Comparison of ENCODE assay signal across 16 cellular contexts in the genomic region with DNA sequence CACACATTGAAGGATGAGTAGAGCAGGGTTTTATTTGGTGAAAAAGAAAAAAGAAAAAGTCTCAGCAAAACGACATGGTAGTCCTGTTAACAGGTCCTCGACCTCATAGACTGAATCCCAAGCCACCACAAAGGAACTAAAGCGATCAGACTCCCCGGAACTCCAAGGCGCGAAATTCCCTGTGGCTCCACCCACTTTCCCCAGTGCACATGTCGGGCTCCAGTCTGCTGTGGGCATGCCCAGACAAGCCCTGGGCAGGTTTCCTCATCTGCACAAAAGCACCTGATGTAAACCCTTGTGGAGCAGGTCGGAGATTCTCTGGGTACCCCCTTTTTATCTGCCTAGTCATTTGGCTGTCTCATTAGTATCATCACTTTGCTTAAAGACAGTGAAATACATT.
DNase-seq lines count a peak whose midpoint lies in the region; ATAC-seq and TF ChIP-seq lines count a peak whose summit lies in the region.
"Had no signal": no experiment of that assay in that cellular context is flagged by ENCODE, and none has a peak within 500 bp of the region (broad histone marks: within the 10 kb centered on the region; RNA-seq: fewer than 3 reads in every experiment).

No MANE protein-coding gene starts in this region.

- H4K20me1 ChIP-seq in GM23248 (ENCODE audit: insufficient read depth) (no peaks in the 10 kb centered on the region), HCT116 (ENCODE audit: insufficient read depth) (no peaks in the 10 kb centered on the region)

- H3K4me1 ChIP-seq in GM23248 (ENCODE audit: insufficient read depth) (no peaks in the 10 kb centered on the region), HCT116 (ENCODE audit: control insufficient read depth in 1 of 2, insufficient read depth in 2 of 2, low read length in 2 of 2) (0 out of 4 replicates have a peak, but pooled peaks cover 0 to 3% of the 10 kb centered on the region in 2 experiments)
- H3K4me1 ChIP-seq: BE2C, HAP-1, Peyer's patch had no signal

- H3K36me3 ChIP-seq in GM23248 (ENCODE audit: low read depth): no peaks in the 10 kb centered on the region
- H3K36me3 ChIP-seq in HCT116 (ENCODE audit: control insufficient read depth in 1 of 2, insufficient read depth in 2 of 2, low read length in 2 of 2): no peaks in the 10 kb centered on the region
- H3K36me3 ChIP-seq: BE2C, HAP-1, Peyer's patch had no signal

- no peaks in the 10 kb centered on the region for H3K9me3 ChIP-seq in GM23248 (ENCODE audit: low read depth)
- no peaks in the 10 kb centered on the region for H3K9me3 ChIP-seq in HCT116 (ENCODE audit: control insufficient read depth in 1 of 2, insufficient read depth in 1 of 2, low read depth in 1 of 2, low read length in 2 of 2)
- H3K9me3 ChIP-seq: BE2C, HAP-1, Peyer's patch had no signal

- no peak for DNase-seq in GM23248
- no peak for DNase-seq in HCT116 (ENCODE audit: low read depth, low spot score)
- peak; percentile 23 for DNase-seq in WTC11 (ENCODE audit: low spot score)
- DNase-seq in nephron progenitor cell: peak; percentile 4
- DNase-seq in COLO829 (ENCODE audit: low spot score): no peak
- no peak for DNase-seq in chondrocyte (ENCODE audit: low spot score)
- DNase-seq: BE2C; CD8-positive, alpha-beta T cell; NCI-H1436 treated with DMSO at 0.1 percent for 48 hours; NCI-H2081 treated with DMSO at 0.1 percent for 48 hours; NCI-H446; NCI-H82; Peyer's patch; SHP77 had no signal

- CTCF ChIA-PET in HCT116 (lab: Charles Lee): no interaction called here
- CTCF ChIA-PET in WTC11 (lab: Charles Lee): no interaction called here

- H2AFZ ChIP-seq in GM23248 (peak overlapping the region; percentile 11; the same call in 1 of the 2 replicates), HCT116 (ENCODE audit: low read depth, low read length, poor library complexity, severe bottlenecking) (peak overlapping the region; percentile 6)

- H3K36me3 Mint-ChIP-seq in WTC11: peaks cover 23% of the 10 kb centered on the region
- H3K36me3 Mint-ChIP-seq in nephron progenitor cell (ENCODE audit: low read depth): peaks cover 23% of the 10 kb centered on the region
- H3K36me3 Mint-ChIP-seq in chondrocyte (ENCODE audit: low read depth): no peaks in the 10 kb centered on the region
- H3K36me3 Mint-ChIP-seq: CD8-positive, alpha-beta T cell had no signal

- H3K27me3 Mint-ChIP-seq in WTC11 (ENCODE audit: low read depth) (no peaks in the 10 kb centered on the region), nephron progenitor cell (ENCODE audit: low read depth, poor library complexity) (peaks cover 5% of the 10 kb centered on the region), chondrocyte (ENCODE audit: low read depth) (no peaks in the 10 kb centered on the region)

- H3K79me2 ChIP-seq in GM23248 (ENCODE audit: insufficient read depth) (no peaks in the 10 kb centered on the region), HCT116 (ENCODE audit: insufficient read depth, low read length) (no peaks in the 10 kb centered on the region)

- peak overlapping the region; percentile 93 for H3K27ac Mint-ChIP-seq in WTC11
- H3K27ac Mint-ChIP-seq in nephron progenitor cell: peak overlapping the region; percentile 66
- no peak overlapping the region for H3K27ac Mint-ChIP-seq in chondrocyte (ENCODE audit: unreplicated experiment)
- H3K27ac Mint-ChIP-seq: CD8-positive, alpha-beta T cell had no signal

- no peak for TF ChIP-seq POLR2A in HCT116 (IDR thresholded peaks at IDR 0.05; ENCODE audit: borderline replicate concordance, extremely low read depth, insufficient read depth, insufficient read length)

- H3K27me3 ChIP-seq in GM23248 (replicated peaks; ENCODE audit: insufficient read depth) (no peaks in the 10 kb centered on the region), HCT116 (ENCODE audit: insufficient read depth, low read length) (no peaks in the 10 kb centered on the region)
- H3K27me3 ChIP-seq: BE2C, Peyer's patch had no signal

- no peak for TF ChIP-seq RAD21 in HCT116 (IDR thresholded peaks at IDR 0.05; ENCODE audit: low read depth)

- H3K9ac ChIP-seq in GM23248 (no peak overlapping the region), HCT116 (ENCODE audit: low read length) (no peak overlapping the region)

- BruUV-seq in HCT116 (replicated peaks; lab: Mats Ljungman, UMichigan): no TSS peak

- intact Hi-C loops in HCT116 (cut with micrococcal nuclease): no loop called here

- 34 to 42% methylated on average over 6 to 8 of the region's 8 CpGs for WGBS in GM23248 (ENCODE audit: low coverage in 1 of 2, low lambda C conversion rate in 2 of 2, missing lambda C conversion rate in 2 of 2), 2 experiments

- ATAC-seq in HCT116 (no peak), WTC11 (peak; percentile 78), GM18907 (IDR thresholded peaks at IDR 0.05; ENCODE audit: unreplicated experiment) (no peak)
- ATAC-seq: CD8-positive, alpha-beta T cell had no signal

- no peaks in the 10 kb centered on the region for H3K9me2 ChIP-seq in GM23248 (ENCODE audit: insufficient read depth)
- no peaks in the 10 kb centered on the region for H3K9me2 ChIP-seq in HCT116 (ENCODE audit: insufficient read depth)

- RAD21 ChIA-PET in HCT116 (lab: Charles Lee; ENCODE audit: low non-redundant PET in 1 of 2, low total read pairs in 2 of 2, uncharacterized antibody in 2 of 2, unreplicated experiment in 2 of 2): no interaction called here

- no peak overlapping the region for H3K4me3 Mint-ChIP-seq in WTC11
- no peak overlapping the region for H3K4me3 Mint-ChIP-seq in nephron progenitor cell
- H3K4me3 Mint-ChIP-seq in chondrocyte (ENCODE audit: unreplicated experiment): no peak overlapping the region
- H3K4me3 Mint-ChIP-seq: CD8-positive, alpha-beta T cell had no signal

- TF ChIP-seq CTCF in HCT116 (IDR thresholded peaks at IDR 0.05 in 2 of 3, conservative IDR thresholded peaks at IDR 0.05 in 1 of 3; ENCODE audit: borderline replicate concordance in 1 of 3, insufficient read depth in 1 of 3, low read depth in 2 of 3, low read length in 2 of 3) (no peak), WTC11 (IDR thresholded peaks at IDR 0.05) (no peak), nephron progenitor cell (IDR thresholded peaks at IDR 0.05) (no peak), chondrocyte (IDR thresholded peaks at IDR 0.05) (no peak)

- POLR2A ChIA-PET in HCT116 (lab: Charles Lee) (no interaction called here), WTC11 (lab: Charles Lee) (no interaction called here)

- H3K9me3 Mint-ChIP-seq in WTC11 (peaks cover 30% of the 10 kb centered on the region), nephron progenitor cell (peaks cover 4% of the 10 kb centered on the region), chondrocyte (ENCODE audit: low read depth) (peaks cover 6% of the 10 kb centered on the region)

- in situ Hi-C loops in GM23248 (cut with MboI): no loop called here

- no peaks in the 10 kb centered on the region for H3F3A ChIP-seq in GM23248 (ENCODE audit: insufficient read depth)

- no peak overlapping the region for H3K4me3 ChIP-seq in GM23248
- H3K4me3 ChIP-seq in HCT116 (replicated peaks in 1 of 2; ENCODE audit: low read depth in 1 of 2, low read length in 2 of 2): no peak overlapping the region
- H3K4me3 ChIP-seq: HAP-1, Peyer's patch had no signal

- H3K27ac ChIP-seq in GM23248 (no peak overlapping the region), HCT116 (ENCODE audit: low read depth, low read length) (no peak overlapping the region)
- H3K27ac ChIP-seq: Peyer's patch had no signal

- no peak overlapping the region for H3K4me2 ChIP-seq in GM23248 (ENCODE audit: unreplicated experiment)
- H3K4me2 ChIP-seq in HCT116 (ENCODE audit: low read length): no peak overlapping the region

- H3K4me1 Mint-ChIP-seq in WTC11 (peaks cover 25% of the 10 kb centered on the region), nephron progenitor cell (no peaks in the 10 kb centered on the region), chondrocyte (ENCODE audit: low read depth) (no peaks in the 10 kb centered on the region)

TF ChIP-seq in HCT116, 20 proteins besides CTCF, POLR2A, EP300 and RAD21 (continues in another document):
- TF ChIP-seq ZFX (IDR thresholded peaks at IDR 0.05) (no peak), EZH2phosphoT487 (IDR thresholded peaks at IDR 0.05; ENCODE audit: borderline replicate concordance) (no peak)

TF ChIP-seq in WTC11, 78 proteins besides CTCF, POLR2A, EP300 and RAD21 (continues in another document):
- TF ChIP-seq, protein P1, sequence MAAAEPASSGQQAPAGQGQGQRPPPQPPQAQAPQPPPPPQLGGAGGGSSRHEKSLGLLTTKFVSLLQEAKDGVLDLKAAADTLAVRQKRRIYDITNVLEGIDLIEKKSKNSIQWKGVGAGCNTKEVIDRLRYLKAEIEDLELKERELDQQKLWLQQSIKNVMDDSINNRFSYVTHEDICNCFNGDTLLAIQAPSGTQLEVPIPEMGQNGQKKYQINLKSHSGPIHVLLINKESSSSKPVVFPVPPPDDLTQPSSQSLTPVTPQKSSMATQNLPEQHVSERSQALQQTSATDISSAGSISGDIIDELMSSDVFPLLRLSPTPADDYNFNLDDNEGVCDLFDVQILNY (CRISPR knock-in tag; IDR thresholded peaks at IDR 0.05): no peak
- TF ChIP-seq, protein P2, sequence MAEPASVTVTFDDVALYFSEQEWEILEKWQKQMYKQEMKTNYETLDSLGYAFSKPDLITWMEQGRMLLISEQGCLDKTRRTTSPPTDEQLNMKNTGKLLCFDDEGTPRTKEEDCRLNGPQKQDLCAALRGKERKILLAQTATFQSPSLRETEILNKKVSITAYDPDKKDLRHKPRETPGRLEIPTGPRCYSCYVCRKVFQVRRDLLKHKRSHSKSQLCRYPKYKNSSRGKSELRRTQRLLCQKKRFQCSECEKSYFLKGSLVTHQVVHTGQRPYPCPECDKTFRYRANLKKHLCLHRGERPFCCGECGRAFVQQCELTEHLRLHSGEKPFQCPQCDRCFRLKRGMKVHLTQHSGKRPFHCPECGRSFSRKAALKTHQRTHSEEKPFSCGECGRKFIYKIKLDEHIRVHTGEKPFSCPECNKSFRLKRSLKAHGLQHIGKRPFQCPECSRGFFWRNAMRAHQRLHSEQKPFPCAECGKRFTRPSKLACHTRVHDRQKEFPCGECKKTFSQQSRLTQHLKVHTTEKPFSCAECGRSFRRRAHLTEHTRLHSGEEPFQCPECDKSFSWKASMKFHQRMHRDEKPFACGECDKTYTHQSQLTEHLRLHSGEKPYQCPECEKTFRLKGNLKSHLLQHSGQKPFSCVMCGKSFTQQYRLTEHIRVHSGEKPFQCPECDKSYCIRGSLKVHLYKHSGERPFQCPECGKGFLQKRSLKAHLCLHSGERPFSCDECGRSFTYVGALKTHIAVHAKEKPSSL (CRISPR knock-in tag; conservative IDR thresholded peaks at IDR 0.05): no peak

Comparison
In these comparisons a context has a peak if more than half of its experiments do, and no peak if none do; other contexts are left out.
1. DNase-seq: peak in WTC11 (single experiment) and nephron progenitor cell (single experiment); none in GM23248 (single experiment), HCT116 (single experiment), COLO829 (single experiment) and chondrocyte (single experiment).